Comparison of ENCODE assay signal across 1 cellular context in genomic region chr16:4376126-4376819, GRCh38.
TF ChIP-seq lines count a peak whose summit lies in the region.

No MANE protein-coding gene starts in this region.

TF ChIP-seq in H1, 55 proteins besides CTCF, POLR2A, EP300 and RAD21:
- TF ChIP-seq CHD7 (IDR thresholded peaks at IDR 0.05; ENCODE audit: insufficient replicate concordance, low read length) = no peak
- no peak for TF ChIP-seq KDM4A (IDR thresholded peaks at IDR 0.05; ENCODE audit: low read depth, low read length, severe bottlenecking)
- no peak for TF ChIP-seq POLR2AphosphoS5 (IDR thresholded peaks at IDR 0.05; ENCODE audit: low read depth, low read length)
- no peak for TF ChIP-seq SAP30 (IDR thresholded peaks at IDR 0.05; ENCODE audit: insufficient read depth, insufficient replicate concordance, low read length)
- TF ChIP-seq ATF3 (IDR thresholded peaks at IDR 0.05; ENCODE audit: insufficient read depth, low read depth, low read length) = no peak
- TF ChIP-seq NRF1 (IDR thresholded peaks at IDR 0.05; ENCODE audit: low read depth, low read length) = no peak
- TF ChIP-seq CBX8 (IDR thresholded peaks at IDR 0.05; ENCODE audit: borderline replicate concordance, low read depth, low read length) = no peak
- TF ChIP-seq BRCA1 (IDR thresholded peaks at IDR 0.05; ENCODE audit: low read depth, low read length) = no peak
